ENCODE assay signal across 12 cellular contexts in the genomic region with DNA sequence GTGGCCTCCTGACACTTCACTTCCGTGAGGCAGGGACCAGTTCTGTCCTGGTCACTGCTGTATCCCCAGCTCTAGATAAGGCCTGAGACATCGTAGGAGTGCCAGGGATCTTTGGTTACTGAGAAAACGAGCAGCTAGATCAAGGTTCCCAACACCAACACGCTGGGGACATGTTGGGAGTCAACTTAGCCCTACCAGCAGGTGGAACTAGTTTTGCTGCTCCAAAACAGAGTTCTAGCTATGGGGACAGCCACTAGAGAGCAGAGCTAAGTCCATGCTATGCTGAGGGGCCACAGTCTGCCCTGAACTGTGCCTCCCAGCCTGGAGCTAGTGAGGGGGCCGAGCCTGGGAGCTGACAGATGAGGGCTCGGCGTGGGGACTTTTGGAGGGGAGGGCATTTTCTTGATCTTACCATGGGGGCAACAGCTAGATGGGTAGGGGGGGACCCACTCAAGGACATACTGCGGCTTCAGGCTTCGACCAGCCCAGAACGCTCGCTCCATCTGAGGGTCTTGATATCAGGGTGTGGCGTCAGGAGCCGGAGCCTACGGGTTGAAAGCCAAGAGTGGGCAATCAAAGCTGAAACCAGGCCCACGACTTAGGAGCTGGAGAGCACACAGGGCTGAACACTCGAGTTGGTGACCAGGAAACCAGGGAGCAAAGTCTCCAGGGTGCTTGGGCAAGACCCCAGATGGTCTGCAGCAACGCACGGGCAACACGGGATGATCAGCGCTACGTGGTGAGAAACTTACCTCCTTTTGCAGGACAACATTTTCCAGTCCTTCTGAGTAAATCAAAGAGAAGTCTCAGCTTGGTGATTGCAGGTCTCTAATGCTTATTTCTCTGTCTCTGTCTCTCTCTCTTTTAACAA. TPM values are rescaled to one million over a fixed set of nuclear protein-coding genes. Genes with fewer than 3 reads are reported as not detected.
A peak's percentile ranks its signal among the peaks of the same experiment; 100 is the strongest.
DNase-seq lines count a peak whose midpoint lies in the region; ATAC-seq and TF ChIP-seq lines count a peak whose summit lies in the region.
"Had no signal": no experiment of that assay in that cellular context is flagged by ENCODE, and none has a peak within 500 bp of the region (broad histone marks: within the 10 kb centered on the region; RNA-seq: fewer than 3 reads in every experiment).

No MANE protein-coding gene starts in this region.

- intact Hi-C loops in activated T-helper 2 cell treated with anti-CD3 and anti-CD28 coated beads, Interferon-gamma antibody, Interleukin-2, Interleukin-4, amounts not matched to agents 10 μg/mL and 5 μg/mL and 100 μg/mL, durations not matched to agents 14 hours and 24 hours and 36 hours (cut with micrococcal nuclease), result loop anchor here (1.0 to 5.0 kb wide), 6 partner anchors 15 to 453 kb away; a partner anchor contains a TSS

- H3K4me3 Mint-ChIP-seq in HFFc6, result no peak overlapping the region
- peak overlapping the region; percentile 64 for H3K4me3 Mint-ChIP-seq in activated T-helper 2 cell treated with anti-CD3 and anti-CD28 coated beads, Interferon-gamma antibody, Interleukin-2, Interleukin-4, amounts not matched to agents 10 μg/mL and 5 μg/mL and 100 μg/mL, durations not matched to agents 14 hours and 24 hours and 36 hours (ENCODE audit: low read depth)
- no peak overlapping the region for H3K4me3 Mint-ChIP-seq in mesothelial cell of epicardium

- no peak overlapping the region for H3K4me3 ChIP-seq in BE2C (ENCODE audit: low read depth, low read length)
- H3K4me3 ChIP-seq: tibial artery had no signal

- H3K36me3 Mint-ChIP-seq in HFFc6 (ENCODE audit: low read depth) (peaks cover 17% of the 10 kb centered on the region), mesothelial cell of epicardium (peaks cover 8% of the 10 kb centered on the region)
- peaks cover 42% of the 10 kb centered on the region for H3K36me3 Mint-ChIP-seq in activated T-helper 2 cell treated with anti-CD3 and anti-CD28 coated beads, Interferon-gamma antibody, Interleukin-2, Interleukin-4, amounts not matched to agents 10 μg/mL and 5 μg/mL and 100 μg/mL, durations not matched to agents 14 hours and 24 hours and 36 hours (ENCODE audit: low read depth)

- ATAC-seq in GM21786 (IDR thresholded peaks at IDR 0.05; ENCODE audit: unreplicated experiment), result no peak
- ATAC-seq: HCT116 had no signal

- no peaks in the 10 kb centered on the region for H3K36me3 ChIP-seq in BE2C

- TF ChIP-seq CTCF in HFFc6 (IDR thresholded peaks at IDR 0.05) (peak; percentile 37; the same call in 1 of the 2 replicates), mesothelial cell of epicardium (IDR thresholded peaks at IDR 0.05; ENCODE audit: unreplicated experiment) (no peak), BE2C (IDR thresholded peaks at IDR 0.05; ENCODE audit: low read depth, low read length) (no peak)

- peaks cover 6% of the 10 kb centered on the region; the same call in 1 of the 2 replicates for H3K4me1 Mint-ChIP-seq in HFFc6 (ENCODE audit: low read depth)
- H3K4me1 Mint-ChIP-seq in activated T-helper 2 cell treated with anti-CD3 and anti-CD28 coated beads, Interferon-gamma antibody, Interleukin-2, Interleukin-4, amounts not matched to agents 10 μg/mL and 5 μg/mL and 100 μg/mL, durations not matched to agents 14 hours and 24 hours and 36 hours (ENCODE audit: low read depth), result peaks cover 40% of the 10 kb centered on the region
- peaks cover 16% of the 10 kb centered on the region for H3K4me1 Mint-ChIP-seq in mesothelial cell of epicardium

- DNase-seq in CMK (ENCODE audit: low read depth) (peak; percentile 61), HFFc6 (no peak), mesothelial cell of epicardium (ENCODE audit: low spot score in 2 of 2, unreplicated experiment in 2 of 2) (no peak), activated gamma-delta T cell treated with Interleukin-2 at 50 U/mL for 16 hours (no peak), EL (no peak), BE2C (no peak)
- no peak for DNase-seq in activated T-helper 2 cell treated with anti-CD3 and anti-CD28 coated beads, Interferon-gamma antibody, Interleukin-2, Interleukin-4, amounts not matched to agents 10 μg/mL and 5 μg/mL and 100 μg/mL, durations not matched to agents 14 hours and 24 hours and 36 hours (ENCODE audit: low spot score)
- DNase-seq: NCI-H510A treated with DMSO at 0.1 percent for 48 hours, tibial artery had no signal

- no peaks in the 10 kb centered on the region for H3K27me3 ChIP-seq in BE2C
- H3K27me3 ChIP-seq: tibial artery had no signal

- H3K9me3 ChIP-seq in BE2C, result no peaks in the 10 kb centered on the region; the same call in none of the 2 replicates

- H3K27ac Mint-ChIP-seq in HFFc6, result no peak overlapping the region
- peak overlapping the region; percentile 86 for H3K27ac Mint-ChIP-seq in activated T-helper 2 cell treated with anti-CD3 and anti-CD28 coated beads, Interferon-gamma antibody, Interleukin-2, Interleukin-4, amounts not matched to agents 10 μg/mL and 5 μg/mL and 100 μg/mL, durations not matched to agents 14 hours and 24 hours and 36 hours
- H3K27ac Mint-ChIP-seq in mesothelial cell of epicardium, result peak overlapping the region; percentile 83

- H3K4me1 ChIP-seq in BE2C, result no peaks in the 10 kb centered on the region

- H3K27me3 Mint-ChIP-seq in HFFc6 (ENCODE audit: insufficient read depth), result peaks cover 7% of the 10 kb centered on the region
- no peaks in the 10 kb centered on the region for H3K27me3 Mint-ChIP-seq in activated T-helper 2 cell treated with anti-CD3 and anti-CD28 coated beads, Interferon-gamma antibody, Interleukin-2, Interleukin-4, amounts not matched to agents 10 μg/mL and 5 μg/mL and 100 μg/mL, durations not matched to agents 14 hours and 24 hours and 36 hours (ENCODE audit: low read depth)
- H3K27me3 Mint-ChIP-seq in mesothelial cell of epicardium (ENCODE audit: low read depth), result no peaks in the 10 kb centered on the region

- H3K9me3 Mint-ChIP-seq in HFFc6 (peaks cover 18% of the 10 kb centered on the region), mesothelial cell of epicardium (peaks cover 15% of the 10 kb centered on the region)
- peaks cover 15% of the 10 kb centered on the region for H3K9me3 Mint-ChIP-seq in activated T-helper 2 cell treated with anti-CD3 and anti-CD28 coated beads, Interferon-gamma antibody, Interleukin-2, Interleukin-4, amounts not matched to agents 10 μg/mL and 5 μg/mL and 100 μg/mL, durations not matched to agents 14 hours and 24 hours and 36 hours

RNA-seq across cellular contexts. Expression of a gene that starts 13.4 kb away (rescaled TPM):
- not detected for total RNA-seq in HFFc6 (2021; fragmentation: NEBNext Ultra II Directional; extraction: Animal tissue kit (Norgen Biotek cat#: 25700))
- 34.9 and 35.2 TPM in 2 replicates for total RNA-seq in activated T-helper 2 cell treated with anti-CD3 and anti-CD28 coated beads, Interferon-gamma antibody, Interleukin-2, Interleukin-4, amounts not matched to agents 10 μg/mL and 5 μg/mL and 100 μg/mL, durations not matched to agents 14 hours and 24 hours and 36 hours
- total RNA-seq in mesothelial cell of epicardium, result not detected in 3 replicates
- polyA plus RNA-seq in BE2C (2012; ENCODE audit: insufficient read depth, insufficient read length, low read depth), result not detected
- total RNA-seq: HT1080 had no signal

RNA-seq across cellular contexts. Expression of a gene that starts 25.7 kb away (rescaled TPM):
- total RNA-seq in HFFc6 (2021; fragmentation: NEBNext Ultra II Directional; extraction: Animal tissue kit (Norgen Biotek cat#: 25700)), result not detected
- 7.4 and 8.8 TPM in 2 replicates for total RNA-seq in activated T-helper 2 cell treated with anti-CD3 and anti-CD28 coated beads, Interferon-gamma antibody, Interleukin-2, Interleukin-4, amounts not matched to agents 10 μg/mL and 5 μg/mL and 100 μg/mL, durations not matched to agents 14 hours and 24 hours and 36 hours
- total RNA-seq in mesothelial cell of epicardium, result 0.52 to 0.63 TPM (median 0.58 TPM) in 3 replicates
- polyA plus RNA-seq in BE2C (2012; ENCODE audit: insufficient read depth, insufficient read length, low read depth), result not detected
- total RNA-seq: HT1080 had no signal

Comparison
In these comparisons a context has a peak if more than half of its experiments do, and no peak if none do; other contexts are left out.
1. RNA of a gene that starts 13.4 kb away (total RNA-seq): 34.9 to 35.2 TPM in activated T-helper 2 cell treated with anti-CD3 and anti-CD28 coated beads, Interferon-gamma antibody, Interleukin-2, Interleukin-4, amounts not matched to agents 10 μg/mL and 5 μg/mL and 100 μg/mL, durations not matched to agents 14 hours and 24 hours and 36 hours; not detected in HFFc6 and not detected in mesothelial cell of epicardium; every median in the first group is over 10 times any median in the second.